Comparison of ENCODE assay signal across 18 cellular contexts in the genomic region with DNA sequence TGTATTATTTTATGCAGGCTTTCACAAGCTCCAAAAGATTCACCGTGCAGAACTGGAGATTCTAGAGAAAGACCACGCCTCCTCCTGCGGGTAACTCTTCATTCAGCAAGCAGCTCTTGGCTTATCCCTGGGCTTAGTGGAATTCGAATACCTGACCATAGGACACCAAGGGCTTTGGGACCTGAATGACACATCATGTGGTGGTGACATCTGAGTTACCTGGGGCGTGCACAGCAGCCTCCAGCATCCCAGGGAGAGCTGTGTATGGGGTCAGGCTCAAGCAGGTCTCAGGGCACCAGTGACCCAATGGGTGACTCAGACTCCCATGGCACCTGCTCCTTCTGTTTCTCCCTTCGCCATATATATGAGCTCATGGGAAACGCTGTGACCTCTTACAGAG. TPM values are rescaled to one million over a fixed set of nuclear protein-coding genes. Genes with fewer than 3 reads are reported as not detected.
"Had no signal": no experiment of that assay in that cellular context is flagged by ENCODE, and none has a peak within 500 bp of the region (broad histone marks: within the 10 kb centered on the region; RNA-seq: fewer than 3 reads in every experiment).

No MANE protein-coding gene starts in this region.

RNA-seq across cellular contexts. Expression of a gene that starts 10.9 kb away (rescaled TPM):
- total RNA-seq: natural killer cell treated with Interleukin-12 subunit alpha and Interleukin-12 subunit beta and Interleukin-15 and Interleukin-18, amount 100 ng/mL, for 72 hours; neural crest cell; omental fat pad; osteocyte; pancreas; posterior vena cava; prostate gland; right atrium auricular region; sciatic nerve; smooth muscle cell; spleen; suprapubic skin; testis; transverse colon; upper lobe of left lung; ureter; vagina had no signal
- polyA plus RNA-seq: pancreas, smooth muscle cell, spleen had no signal

RNA-seq across cellular contexts. Expression of a gene that starts 27.2 kb away (rescaled TPM):
- total RNA-seq: natural killer cell treated with Interleukin-12 subunit alpha and Interleukin-12 subunit beta and Interleukin-15 and Interleukin-18, amount 100 ng/mL, for 72 hours; neural crest cell; omental fat pad; osteocyte; pancreas; posterior vena cava; prostate gland; pulmonary artery endothelial cell; right atrium auricular region; sciatic nerve; smooth muscle cell; spleen; suprapubic skin; testis; transverse colon; upper lobe of left lung; ureter; vagina had no signal
- polyA plus RNA-seq: pancreas, smooth muscle cell, spleen had no signal

RNA-seq across cellular contexts. Expression of a gene that starts 46.6 kb away (rescaled TPM):
- total RNA-seq: natural killer cell treated with Interleukin-12 subunit alpha and Interleukin-12 subunit beta and Interleukin-15 and Interleukin-18, amount 100 ng/mL, for 72 hours; neural crest cell; omental fat pad; osteocyte; pancreas; posterior vena cava; prostate gland; pulmonary artery endothelial cell; right atrium auricular region; sciatic nerve; smooth muscle cell; spleen; testis; transverse colon; upper lobe of left lung; ureter; vagina had no signal
- polyA plus RNA-seq: pancreas, smooth muscle cell, spleen had no signal
